In genomic region chr12:52346596-52346995, GRCh38 we compare ENCODE assay signal across 1 cellular context.
A peak's percentile ranks its signal among the peaks of the same experiment; 100 is the strongest.
TF ChIP-seq lines count a peak whose summit lies in the region.

No MANE protein-coding gene starts in this region.

TF ChIP-seq in GM12878, 131 proteins besides CTCF, POLR2A, EP300 and RAD21:
- TF ChIP-seq MTA2 (IDR thresholded peaks at IDR 0.05; ENCODE audit: low read depth), result 0 out of 2 replicates have a peak, but pooled peaks have one; percentile 20
- TF ChIP-seq SMARCA5 (IDR thresholded peaks at IDR 0.05), result no peak
- TF ChIP-seq MEF2B (IDR thresholded peaks at IDR 0.05; ENCODE audit: partially characterized antibody, poor library complexity, severe bottlenecking), result peak; percentile 80
- TF ChIP-seq ZBED1 (IDR thresholded peaks at IDR 0.05; ENCODE audit: borderline replicate concordance), result no peak
- peak in 1 of 2 experiments; percentile 10; a peak in 1 of 4 replicates for TF ChIP-seq BHLHE40 (IDR thresholded peaks at IDR 0.05; ENCODE audit: borderline replicate concordance in 1 of 2, low read depth in 2 of 2, low read length in 1 of 2)
- TF ChIP-seq GABPA (IDR thresholded peaks at IDR 0.05; ENCODE audit: low read depth), result no peak
- TF ChIP-seq RELB (IDR thresholded peaks at IDR 0.05; ENCODE audit: low read depth), result 0 out of 2 replicates have a peak, but pooled peaks have one; percentile 13
- no peak for TF ChIP-seq RB1 (IDR thresholded peaks at IDR 0.05; ENCODE audit: borderline replicate concordance)
TF ChIP-seq in GM12878: peak in this region for 4.
